Comparison of ENCODE assay signal across 10 cellular contexts in genomic region chr1:41362749-41363631, GRCh38. TPM values are rescaled to one million over a fixed set of nuclear protein-coding genes. Genes with fewer than 3 reads are reported as not detected.
DNase-seq lines count a peak whose midpoint lies in the region; TF ChIP-seq lines count a peak whose summit lies in the region.
"Had no signal": no experiment of that assay in that cellular context is flagged by ENCODE, and none has a peak within 500 bp of the region (broad histone marks: within the 10 kb centered on the region; RNA-seq: fewer than 3 reads in every experiment).

No MANE protein-coding gene starts in this region.

- H3K79me2 ChIP-seq in hepatocyte, result no peaks in the 10 kb centered on the region
- H3K79me2 ChIP-seq in smooth muscle cell (ENCODE audit: low read depth), result no peaks in the 10 kb centered on the region

- no peaks in the 10 kb centered on the region for H3K9me3 ChIP-seq in hepatocyte (ENCODE audit: low read depth)
- no peaks in the 10 kb centered on the region for H3K9me3 ChIP-seq in smooth muscle cell (replicated peaks; ENCODE audit: low read depth)
- H3K9me3 ChIP-seq: adrenal gland had no signal

- WGBS in hepatocyte (ENCODE audit: low lambda C conversion rate, missing lambda C conversion rate), result 73% methylated on average over 8 of the region's 9 CpGs
- 60% methylated on average over 9 of the region's 9 CpGs for WGBS in smooth muscle cell (ENCODE audit: low lambda C conversion rate)

- no peaks in the 10 kb centered on the region for H3K9me3 Mint-ChIP-seq in activated T-cell treated with anti-CD3 and anti-CD28 coated beads, Interleukin-2, amount 50 U/mL, for 24 hours

- H4K20me1 ChIP-seq in hepatocyte (ENCODE audit: insufficient read depth, poor library complexity, severe bottlenecking) (no peaks in the 10 kb centered on the region), smooth muscle cell (ENCODE audit: low read depth) (no peaks in the 10 kb centered on the region)

- TF ChIP-seq CTCF in hepatocyte (IDR thresholded peaks at IDR 0.05; ENCODE audit: poor library complexity) (no peak), smooth muscle cell (IDR thresholded peaks at IDR 0.05; ENCODE audit: borderline replicate concordance, insufficient read depth, poor library complexity, severe bottlenecking) (no peak)

- no peak overlapping the region for H3K4me3 ChIP-seq in hepatocyte
- no peak overlapping the region for H3K4me3 ChIP-seq in smooth muscle cell

- H3K27me3 Mint-ChIP-seq in activated T-cell treated with anti-CD3 and anti-CD28 coated beads, Interleukin-2, amount 50 U/mL, for 24 hours, result peaks cover 50% of the 10 kb centered on the region

- peak overlapping the region; percentile 93 for H3K4me2 ChIP-seq in hepatocyte
- H3K4me2 ChIP-seq in smooth muscle cell, result peak overlapping the region; percentile 98

- H3K4me1 ChIP-seq in hepatocyte (ENCODE audit: insufficient read depth), result peaks cover 47% of the 10 kb centered on the region
- H3K4me1 ChIP-seq in smooth muscle cell (ENCODE audit: low read depth), result peaks cover 30% of the 10 kb centered on the region

- H2AFZ ChIP-seq in hepatocyte (no peak overlapping the region), smooth muscle cell (ENCODE audit: low read depth) (no peak overlapping the region)

- no peaks in the 10 kb centered on the region for H3K36me3 Mint-ChIP-seq in activated T-cell treated with anti-CD3 and anti-CD28 coated beads, Interleukin-2, amount 50 U/mL, for 24 hours (ENCODE audit: low read depth)

- no peak overlapping the region for H3K27ac Mint-ChIP-seq in activated T-cell treated with anti-CD3 and anti-CD28 coated beads, Interleukin-2, amount 50 U/mL, for 24 hours

- H3K9ac ChIP-seq in smooth muscle cell (ENCODE audit: low read depth), result no peak overlapping the region

- DNase-seq in activated T-cell treated with anti-CD3 and anti-CD28 coated beads, Interleukin-2, amount 50 U/mL, for 24 hours, result no peak
- no peak for DNase-seq in activated T-cell treated with anti-CD3 and anti-CD28 coated beads for 4 hours
- DNase-seq in NCI-H1105 treated with DMSO at 0.1 percent for 48 hours (lab: John Stamatoyannopoulos, UW), result peak; percentile 25
- no peak for DNase-seq in hepatocyte (ENCODE audit: low spot score)
- no peak for DNase-seq in smooth muscle cell (lab: John Stamatoyannopoulos, UW; ENCODE audit: unreplicated experiment)
- DNase-seq in NOMO-1 treated with DMSO at 0.1 percent for 48 hours (lab: John Stamatoyannopoulos, UW; ENCODE audit: unreplicated experiment), result no peak
- DNase-seq in NCI-H446 treated with DMSO at 0.1 percent for 48 hours (lab: John Stamatoyannopoulos, UW), result no peak
- DNase-seq in activated CD4-positive, CD25-positive, alpha-beta regulatory T cell (lab: John Stamatoyannopoulos, UW), result no peak

- H3K36me3 ChIP-seq in hepatocyte (replicated peaks; ENCODE audit: insufficient read depth, low read depth), result no peaks in the 10 kb centered on the region
- no peaks in the 10 kb centered on the region for H3K36me3 ChIP-seq in smooth muscle cell (ENCODE audit: low read depth)
- H3K36me3 ChIP-seq: adrenal gland had no signal

- peaks cover 26% of the 10 kb centered on the region for H3K4me1 Mint-ChIP-seq in activated T-cell treated with anti-CD3 and anti-CD28 coated beads, Interleukin-2, amount 50 U/mL, for 24 hours (ENCODE audit: low read depth)

- H3K27me3 ChIP-seq in hepatocyte (peaks cover 18% of the 10 kb centered on the region), smooth muscle cell (ENCODE audit: low read depth) (peaks cover 44% of the 10 kb centered on the region)
- H3K27me3 ChIP-seq: adrenal gland had no signal

- no peak overlapping the region for H3K27ac ChIP-seq in hepatocyte
- no peak overlapping the region for H3K27ac ChIP-seq in smooth muscle cell (ENCODE audit: low read depth)
- H3K27ac ChIP-seq: adrenal gland, epithelial cell of prostate had no signal

- H3K9me2 ChIP-seq in hepatocyte (replicated peaks; ENCODE audit: insufficient read depth), result no peaks in the 10 kb centered on the region

- peak overlapping the region; percentile 31 for H3K4me3 Mint-ChIP-seq in activated T-cell treated with anti-CD3 and anti-CD28 coated beads, Interleukin-2, amount 50 U/mL, for 24 hours

- H3F3A ChIP-seq in smooth muscle cell (ENCODE audit: low read depth), result no peaks in the 10 kb centered on the region

RNA-seq across cellular contexts. Expression of gene FOXO6, which starts 1.8 kb away (rescaled TPM):
- total RNA-seq in hepatocyte, result 0.80 and 1.4 TPM in 2 replicates
- polyA plus RNA-seq in hepatocyte, result 4.2 and 5.0 TPM in 2 replicates
- total RNA-seq in smooth muscle cell, result 0.85 and 0.99 TPM in 2 replicates
- polyA plus RNA-seq in smooth muscle cell, result 1.7 and 2.3 TPM in 2 replicates
